ENCODE assay signal across 6 cellular contexts in genomic region chr7:65051654-65052053, GRCh38. TPM values are rescaled to one million over a fixed set of nuclear protein-coding genes. Genes with fewer than 3 reads are reported as not detected.
DNase-seq lines count a peak whose midpoint lies in the region; ATAC-seq, FAIRE-seq and TF ChIP-seq lines count a peak whose summit lies in the region.
"Not testable (repeated sequence)": the region's sequence is repeated elsewhere in the genome, so short reads cannot be mapped to it uniquely, and the experiment has no call there.

No MANE protein-coding gene starts in this region.

- not testable (repeated sequence) for H3K9ac ChIP-seq in skeletal muscle tissue (ENCODE audit: low read depth in 1 of 3, low read length in 3 of 3)

- H3K27ac ChIP-seq in psoas muscle (peak overlapping the region; percentile 58), gastrocnemius medialis (peak overlapping the region; percentile 26 to 55 (median 53)), skeletal muscle tissue (ENCODE audit: low read depth, low read length) (peak overlapping the region; percentile 44)

- ATAC-seq in Right ventricle myocardium superior (ENCODE audit: poor library complexity) (peak; percentile 38), left ventricle myocardium superior (peak; percentile 41), psoas muscle (peak in 1 of 4 donors; percentile 65)
- ATAC-seq in gastrocnemius medialis = not testable (repeated sequence)

- not testable (repeated sequence) for TF ChIP-seq CTCF in psoas muscle (IDR thresholded peaks at IDR 0.05); gastrocnemius medialis (IDR thresholded peaks at IDR 0.05 in 4 of 5, conservative IDR thresholded peaks at IDR 0.05 in 1 of 5)

- not testable (repeated sequence) for H3K36me3 ChIP-seq in psoas muscle (ENCODE audit: insufficient read depth in 1 of 2, low read depth in 1 of 2); gastrocnemius medialis; skeletal muscle tissue (ENCODE audit: control insufficient read depth in 3 of 3, insufficient read depth in 3 of 3, low read length in 3 of 3)

- not testable (repeated sequence) for TF ChIP-seq POLR2A in H54 (IDR thresholded peaks at IDR 0.05; ENCODE audit: low read depth, low read length); gastrocnemius medialis (IDR thresholded peaks at IDR 0.05)

- DNase-seq in H54 (ENCODE audit: insufficient read length, low spot score); Right ventricle myocardium superior; left ventricle myocardium superior; psoas muscle; gastrocnemius medialis: not testable (repeated sequence)

- intact Hi-C loops in Right ventricle myocardium superior (cut with DNase I); left ventricle myocardium superior (cut with micrococcal nuclease); psoas muscle (cut with DNase I); gastrocnemius medialis (cut with DNase I; ENCODE audit: low total_unique reads): not testable (repeated sequence)

- in situ Hi-C loops in gastrocnemius medialis (cut with MboI; ENCODE audit: low sequenced_read_pairs in 4 of 4) = loop anchor here in 1 of 4 donors (25.0 kb wide), 1 partner anchor 711 kb away; no protein-coding TSS in a partner anchor

- H3K4me1 ChIP-seq in psoas muscle = peaks cover 17% of the 10 kb centered on the region
- H3K4me1 ChIP-seq in gastrocnemius medialis = peaks cover 12 to 16% of the 10 kb centered on the region in 2 donors
- H3K4me1 ChIP-seq in skeletal muscle tissue (ENCODE audit: control insufficient read depth in 3 of 3, insufficient read depth in 3 of 3, low read length in 3 of 3) = not testable (repeated sequence)

- not testable (repeated sequence) for H3K4me3 ChIP-seq in psoas muscle; gastrocnemius medialis; skeletal muscle tissue (ENCODE audit: low read length in 3 of 3)

- H3K9me3 ChIP-seq in psoas muscle; gastrocnemius medialis; skeletal muscle tissue (ENCODE audit: control insufficient read depth in 3 of 3, low read length in 3 of 3): not testable (repeated sequence)

- WGBS in psoas muscle, 3 donors = 35 to 43% methylated on average over 1 of the region's 3 CpGs; no CpG with 5 or more reads in 1 of the 3 donors

- peak; percentile 77 for FAIRE-seq in H54 (lab: Jason Lieb, UNC)

- H3K27me3 ChIP-seq in psoas muscle (ENCODE audit: insufficient read depth in 3 of 3, low read length in 2 of 3); gastrocnemius medialis; skeletal muscle tissue (ENCODE audit: control insufficient read depth in 3 of 3, insufficient read depth in 3 of 3, low read length in 3 of 3): not testable (repeated sequence)

RNA-seq across cellular contexts. Expression of gene ERV3-1, which starts 45.2 kb away (rescaled TPM):
- total RNA-seq in Right ventricle myocardium superior = 6.3 TPM
- 5.8 TPM for total RNA-seq in left ventricle myocardium superior
- 1 to 10 TPM; 1.5 to 3.5 (median 3.0) TPM for total RNA-seq in psoas muscle
- polyA plus RNA-seq in psoas muscle = 1 to 10 TPM in 2 of 3 donors, under 1 TPM in 1; 0.80 to 7.2 (median 1.9) TPM
- 1 to 10 TPM in 3 of 4 donors, under 1 TPM in 1; 0.49 to 3.9 (median 2.9) TPM for total RNA-seq in gastrocnemius medialis
- total RNA-seq in skeletal muscle tissue = 14.6 TPM
